In the genomic region with DNA sequence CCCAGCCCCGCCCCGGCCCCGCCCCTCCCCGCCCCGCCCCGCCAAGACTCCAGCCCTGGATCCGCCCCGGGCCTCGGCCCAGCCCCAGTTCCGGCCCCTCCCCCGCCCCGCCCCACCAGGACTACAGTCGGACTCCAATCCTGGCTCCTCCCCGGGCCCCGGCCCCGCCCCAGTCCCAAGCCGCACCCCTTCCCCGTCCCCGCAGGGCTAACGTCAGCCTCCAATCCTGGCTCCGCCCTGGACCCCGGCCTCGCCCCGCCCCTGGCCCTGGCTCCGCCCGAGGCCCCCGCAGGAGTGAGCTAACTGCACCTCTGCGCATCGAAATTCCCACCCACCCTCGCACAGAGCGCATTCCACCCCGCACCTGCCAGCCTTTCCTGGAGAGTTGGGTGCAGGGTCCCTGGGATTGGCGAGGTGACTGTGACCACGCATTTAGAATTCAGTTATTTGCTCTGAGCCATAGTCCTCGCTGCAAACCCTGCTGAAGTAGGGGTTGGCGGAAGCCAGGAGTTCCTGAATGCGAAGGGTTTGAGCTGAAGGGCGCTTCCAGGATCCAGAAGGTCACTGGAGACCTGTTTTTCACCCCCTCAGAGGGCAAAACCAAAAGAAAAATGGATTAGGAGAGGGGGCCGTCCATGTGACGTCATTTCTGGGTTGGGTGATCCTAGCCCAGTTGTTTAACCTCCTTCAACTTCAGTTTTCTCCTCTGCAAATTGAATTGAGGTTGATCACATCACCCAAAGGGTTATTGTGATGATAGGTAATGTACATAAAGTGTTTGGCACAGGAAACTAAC, we compare ENCODE assay signal across 8 cellular contexts. TPM values are rescaled to one million over a fixed set of nuclear protein-coding genes. Genes with fewer than 3 reads are reported as not detected.
A peak's percentile ranks its signal among the peaks of the same experiment; 100 is the strongest.
DNase-seq lines count a peak whose midpoint lies in the region; ATAC-seq and TF ChIP-seq lines count a peak whose summit lies in the region.

No MANE protein-coding gene starts in this region.

- peaks cover 58% of the 10 kb centered on the region for H3K4me1 Mint-ChIP-seq in CD14-positive monocyte
- H3K4me1 Mint-ChIP-seq in activated CD4-positive, alpha-beta memory T cell treated with anti-CD3 and anti-CD28 coated beads, Interleukin-2, amount 10 ng/mL, durations not matched to agents 7 days and 5 days: peaks cover 38% of the 10 kb centered on the region

- peak overlapping the region; percentile 72 for H3K27ac ChIP-seq in duodenal mucosa (ENCODE audit: low read depth, low read length)
- peak overlapping the region; percentile 93 for H3K27ac ChIP-seq in lower lobe of right lung

- H3K9me3 ChIP-seq in duodenal mucosa (ENCODE audit: control insufficient read depth in 1 of 2, low read length in 2 of 2) (no peaks in the 10 kb centered on the region), lower lobe of right lung (no peaks in the 10 kb centered on the region)

- H3K36me3 ChIP-seq in duodenal mucosa (ENCODE audit: control insufficient read depth in 1 of 2, insufficient read depth in 2 of 2, low read length in 2 of 2) (peaks cover 0 to 7% of the 10 kb centered on the region in 2 donors), lower lobe of right lung (peaks cover 10% of the 10 kb centered on the region)

- H3K4me1 ChIP-seq in duodenal mucosa (ENCODE audit: control insufficient read depth in 1 of 2, insufficient read depth in 2 of 2, low read length in 2 of 2) (peaks cover 46 to 55% of the 10 kb centered on the region in 2 donors), lower lobe of right lung (peaks cover 44% of the 10 kb centered on the region)

- peak overlapping the region; percentile 87 to 96 (median 92) for H3K27ac Mint-ChIP-seq in CD14-positive monocyte
- peak overlapping the region; percentile 75 for H3K27ac Mint-ChIP-seq in activated CD4-positive, alpha-beta memory T cell treated with anti-CD3 and anti-CD28 coated beads, Interleukin-2, amount 10 ng/mL, durations not matched to agents 7 days and 5 days

- H3K9me3 Mint-ChIP-seq in CD14-positive monocyte: no peaks in the 10 kb centered on the region
- H3K9me3 Mint-ChIP-seq in activated CD4-positive, alpha-beta memory T cell treated with anti-CD3 and anti-CD28 coated beads, Interleukin-2, amount 10 ng/mL, durations not matched to agents 7 days and 5 days: no peaks in the 10 kb centered on the region

- no peaks in the 10 kb centered on the region for H3K27me3 ChIP-seq in duodenal mucosa (ENCODE audit: control insufficient read depth in 1 of 2, insufficient read depth in 2 of 2, low read length in 2 of 2)
- no peaks in the 10 kb centered on the region for H3K27me3 ChIP-seq in lower lobe of right lung (ENCODE audit: low read depth)

- TF ChIP-seq CTCF in CD14-positive monocyte (IDR thresholded peaks at IDR 0.05) (no peak), lower lobe of right lung (IDR thresholded peaks at IDR 0.05) (no peak)

- peak; percentile 96 for DNase-seq in CD14-positive monocyte (ENCODE audit: low spot score)
- peak; percentile 98 for DNase-seq in NCI-H82 (lab: John Stamatoyannopoulos, UW)
- DNase-seq in activated CD4-positive, alpha-beta memory T cell treated with anti-CD3 and anti-CD28 coated beads, Interleukin-2, amount 10 ng/mL, durations not matched to agents 7 days and 5 days: peak; percentile 98
- DNase-seq in lower lobe of right lung: peak; percentile 98
- DNase-seq in stimulated activated CD4-positive, alpha-beta T cell treated with anti-CD3 and anti-CD28 coated beads, Interleukin-4, amount 100 ng/mL, for 48 hours (ENCODE audit: low read depth in 2 of 2): peak; percentile 97 to 99

- POLR2A ChIA-PET in activated CD4-positive, alpha-beta memory T cell treated with anti-CD3 and anti-CD28 coated beads, Interleukin-2, amount 10 ng/mL, durations not matched to agents 7 days and 5 days (lab: Charles Lee): interaction anchor here (0.5 to 1.7 kb wide), 10 partner anchors 9 to 969 kb away, joined by 3 to 14 read pairs (median 4); a partner anchor contains a TSS

- peak overlapping the region; percentile 83 to 93 for H3K9ac ChIP-seq in duodenal mucosa (ENCODE audit: low read depth in 1 of 2, low read length in 2 of 2)

- peak; percentile 82 for ATAC-seq in GM19397 (IDR thresholded peaks at IDR 0.05; ENCODE audit: unreplicated experiment)
- ATAC-seq in HG03558 (IDR thresholded peaks at IDR 0.05; ENCODE audit: extremely low read depth, unreplicated experiment): peak; percentile 67
- peak; percentile 92 to 93 for ATAC-seq in lower lobe of right lung

- intact Hi-C loops in CD14-positive monocyte (cut with micrococcal nuclease) (loop anchor here (5.0 to 10.0 kb wide), 3 partner anchors 108 to 314 kb away; a partner anchor contains a TSS), lower lobe of right lung (cut with DNase I) (no loop called here)

- H3K4me3 ChIP-seq in duodenal mucosa (ENCODE audit: low read depth in 1 of 2, low read length in 2 of 2) (peak overlapping the region; percentile 81 to 85), lower lobe of right lung (peak overlapping the region; percentile 90)

- CTCF ChIA-PET in activated CD4-positive, alpha-beta memory T cell treated with anti-CD3 and anti-CD28 coated beads, Interleukin-2, amount 10 ng/mL, durations not matched to agents 7 days and 5 days (lab: Charles Lee): interaction anchor here (1.0 to 6.5 kb wide), 6 partner anchors 9 to 277 kb away, joined by 3 to 84 read pairs (median 6); a partner anchor contains a TSS

- peak overlapping the region; percentile 80 to 86 for H3K4me3 Mint-ChIP-seq in CD14-positive monocyte
- peak overlapping the region; percentile 69 for H3K4me3 Mint-ChIP-seq in activated CD4-positive, alpha-beta memory T cell treated with anti-CD3 and anti-CD28 coated beads, Interleukin-2, amount 10 ng/mL, durations not matched to agents 7 days and 5 days

- peaks cover 3 to 10% (median 4%) of the 10 kb centered on the region in 3 donors for H3K27me3 Mint-ChIP-seq in CD14-positive monocyte (ENCODE audit: low read depth in 3 of 3)
- no peaks in the 10 kb centered on the region for H3K27me3 Mint-ChIP-seq in activated CD4-positive, alpha-beta memory T cell treated with anti-CD3 and anti-CD28 coated beads, Interleukin-2, amount 10 ng/mL, durations not matched to agents 7 days and 5 days

- H3K36me3 Mint-ChIP-seq in CD14-positive monocyte: peaks cover 6 to 7% of the 10 kb centered on the region in 2 donors
- H3K36me3 Mint-ChIP-seq in activated CD4-positive, alpha-beta memory T cell treated with anti-CD3 and anti-CD28 coated beads, Interleukin-2, amount 10 ng/mL, durations not matched to agents 7 days and 5 days (ENCODE audit: low read depth): no peaks in the 10 kb centered on the region

RNA-seq across cellular contexts. Expression of a gene that starts 0.6 kb away (rescaled TPM):
- 10 to 100 TPM in 1 of 2 donors, 1 to 10 TPM in 1; 9.6 to 10.8 TPM for polyA plus RNA-seq in CD14-positive monocyte
- 10 to 100 TPM; 30.5 to 31.6 TPM for total RNA-seq in activated CD4-positive, alpha-beta memory T cell treated with anti-CD3 and anti-CD28 coated beads, Interleukin-2, amount 10 ng/mL, durations not matched to agents 7 days and 5 days
- total RNA-seq in lower lobe of right lung: 35.9 TPM

RNA-seq across cellular contexts. Expression of a gene that starts 16.5 kb away (rescaled TPM):
- polyA plus RNA-seq in CD14-positive monocyte: not detected
- total RNA-seq in activated CD4-positive, alpha-beta memory T cell treated with anti-CD3 and anti-CD28 coated beads, Interleukin-2, amount 10 ng/mL, durations not matched to agents 7 days and 5 days: not detected
- 4.5 TPM for total RNA-seq in lower lobe of right lung

RNA-seq across cellular contexts. Expression of a gene that starts 17.7 kb away (rescaled TPM):
- polyA plus RNA-seq in CD14-positive monocyte: not detected
- not detected for total RNA-seq in activated CD4-positive, alpha-beta memory T cell treated with anti-CD3 and anti-CD28 coated beads, Interleukin-2, amount 10 ng/mL, durations not matched to agents 7 days and 5 days
- total RNA-seq in lower lobe of right lung: not detected

RNA-seq across cellular contexts. Expression of a gene that starts 29.1 kb away (rescaled TPM):
- not detected for polyA plus RNA-seq in CD14-positive monocyte
- not detected for total RNA-seq in activated CD4-positive, alpha-beta memory T cell treated with anti-CD3 and anti-CD28 coated beads, Interleukin-2, amount 10 ng/mL, durations not matched to agents 7 days and 5 days
- 0.15 TPM for total RNA-seq in lower lobe of right lung

RNA-seq across cellular contexts. Expression of a gene that starts 52.4 kb away (rescaled TPM):
- polyA plus RNA-seq in CD14-positive monocyte: under 1 TPM in 1 of 2 donors, not detected in 1; 1.00 TPM
- total RNA-seq in activated CD4-positive, alpha-beta memory T cell treated with anti-CD3 and anti-CD28 coated beads, Interleukin-2, amount 10 ng/mL, durations not matched to agents 7 days and 5 days: under 1 TPM in 1 of 2 experiments, not detected in 1; 0.33 TPM
- total RNA-seq in lower lobe of right lung: 1.1 TPM

Comparison
In these comparisons a context has a peak if more than half of its experiments do, and no peak if none do; other contexts are left out.
1. Peak in every context shown above with its lines: DNase-seq, ATAC-seq, H3K4me3 ChIP-seq and H3K27ac ChIP-seq.